Comparison of ENCODE assay signal across 2 cellular contexts in genomic region chr14:47722929-47723693, GRCh38.
TF ChIP-seq lines count a peak whose summit lies in the region.

No MANE protein-coding gene starts in this region.

TF ChIP-seq in Ishikawa, 13 proteins besides CTCF, POLR2A, EP300 and RAD21:
- TF ChIP-seq, protein P1, sequence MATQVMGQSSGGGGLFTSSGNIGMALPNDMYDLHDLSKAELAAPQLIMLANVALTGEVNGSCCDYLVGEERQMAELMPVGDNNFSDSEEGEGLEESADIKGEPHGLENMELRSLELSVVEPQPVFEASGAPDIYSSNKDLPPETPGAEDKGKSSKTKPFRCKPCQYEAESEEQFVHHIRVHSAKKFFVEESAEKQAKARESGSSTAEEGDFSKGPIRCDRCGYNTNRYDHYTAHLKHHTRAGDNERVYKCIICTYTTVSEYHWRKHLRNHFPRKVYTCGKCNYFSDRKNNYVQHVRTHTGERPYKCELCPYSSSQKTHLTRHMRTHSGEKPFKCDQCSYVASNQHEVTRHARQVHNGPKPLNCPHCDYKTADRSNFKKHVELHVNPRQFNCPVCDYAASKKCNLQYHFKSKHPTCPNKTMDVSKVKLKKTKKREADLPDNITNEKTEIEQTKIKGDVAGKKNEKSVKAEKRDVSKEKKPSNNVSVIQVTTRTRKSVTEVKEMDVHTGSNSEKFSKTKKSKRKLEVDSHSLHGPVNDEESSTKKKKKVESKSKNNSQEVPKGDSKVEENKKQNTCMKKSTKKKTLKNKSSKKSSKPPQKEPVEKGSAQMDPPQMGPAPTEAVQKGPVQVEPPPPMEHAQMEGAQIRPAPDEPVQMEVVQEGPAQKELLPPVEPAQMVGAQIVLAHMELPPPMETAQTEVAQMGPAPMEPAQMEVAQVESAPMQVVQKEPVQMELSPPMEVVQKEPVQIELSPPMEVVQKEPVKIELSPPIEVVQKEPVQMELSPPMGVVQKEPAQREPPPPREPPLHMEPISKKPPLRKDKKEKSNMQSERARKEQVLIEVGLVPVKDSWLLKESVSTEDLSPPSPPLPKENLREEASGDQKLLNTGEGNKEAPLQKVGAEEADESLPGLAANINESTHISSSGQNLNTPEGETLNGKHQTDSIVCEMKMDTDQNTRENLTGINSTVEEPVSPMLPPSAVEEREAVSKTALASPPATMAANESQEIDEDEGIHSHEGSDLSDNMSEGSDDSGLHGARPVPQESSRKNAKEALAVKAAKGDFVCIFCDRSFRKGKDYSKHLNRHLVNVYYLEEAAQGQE (IDR thresholded peaks at IDR 0.05; ENCODE audit: low read depth), result peak; percentile 50; the same call in 1 of the 2 replicates
- TF ChIP-seq NFIC (IDR thresholded peaks at IDR 0.05), result no peak

TF ChIP-seq in neural cell, 6 proteins besides CTCF, POLR2A, EP300 and RAD21 (continued from another document):
- TF ChIP-seq, protein P1 (IDR thresholded peaks at IDR 0.05; ENCODE audit: borderline replicate concordance), result peak; percentile 66
- peak; percentile 96 for TF ChIP-seq POLR2AphosphoS5 (IDR thresholded peaks at IDR 0.05)
- no peak for TF ChIP-seq MXI1 (conservative IDR thresholded peaks at IDR 0.05; ENCODE audit: poor library complexity, severe bottlenecking)
- TF ChIP-seq SMC3 (conservative IDR thresholded peaks at IDR 0.05; ENCODE audit: poor library complexity), result no peak
